Comparison of ENCODE assay signal across 29 cellular contexts in genomic region chr17:60095830-60096229, GRCh38. TPM values are rescaled to one million over a fixed set of nuclear protein-coding genes. Genes with fewer than 3 reads are reported as not detected.
A peak's percentile ranks its signal among the peaks of the same experiment; 100 is the strongest.
DNase-seq lines count a peak whose midpoint lies in the region; ATAC-seq lines count a peak whose summit lies in the region.
"Had no signal": no experiment of that assay in that cellular context is flagged by ENCODE, and none has a peak within 500 bp of the region (broad histone marks: within the 10 kb centered on the region; RNA-seq: fewer than 3 reads in every experiment).

No MANE protein-coding gene starts in this region.

- H3K4me1 Mint-ChIP-seq in IgD-negative memory B cell (peaks cover 35 to 41% (median 37%) of the 10 kb centered on the region in 3 donors), T-helper 17 cell (peaks cover 2% of the 10 kb centered on the region)
- H3K4me1 Mint-ChIP-seq: CD8-positive, alpha-beta memory T cell had no signal

- no peak overlapping the region for H3K27ac ChIP-seq in aorta (ENCODE audit: low read depth in 1 of 2, low read length in 2 of 2)
- H3K27ac ChIP-seq: SK-N-MC had no signal

- peaks cover 2 to 6% (median 4%) of the 10 kb centered on the region in 3 donors for H3K9me3 Mint-ChIP-seq in IgD-negative memory B cell

- no peak overlapping the region for H3K4me3 ChIP-seq in aorta (ENCODE audit: low read length in 2 of 2)
- H3K4me3 ChIP-seq: Peyer's patch, SK-N-MC had no signal

- H3K27ac Mint-ChIP-seq in IgD-negative memory B cell: peak overlapping the region in 2 of 3 donors; percentile 13 to 59
- H3K27ac Mint-ChIP-seq in T-helper 17 cell: no peak overlapping the region
- H3K27ac Mint-ChIP-seq: CD8-positive, alpha-beta memory T cell had no signal

- peaks cover 5% of the 10 kb centered on the region for H3K27me3 Mint-ChIP-seq in IgD-negative memory B cell
- peaks cover 10% of the 10 kb centered on the region for H3K27me3 Mint-ChIP-seq in T-helper 17 cell

- intact Hi-C loops in left ventricle myocardium superior (cut with micrococcal nuclease): no loop called here
- intact Hi-C loops in cardiac septum (cut with DNase I): no loop called here
- intact Hi-C loops in aorta (cut with DNase I): no loop called here

- DNase-seq in left ventricle myocardium superior (peak; percentile 32), cardiac septum (ENCODE audit: low spot score) (no peak), islet precursor cell (peak; percentile 27), T-helper 17 cell (no peak), NCI-H446 (lab: John Stamatoyannopoulos, UW) (no peak), aorta (no peak)
- DNase-seq: BE2C; CD8-positive, alpha-beta memory T cell; DMS 273 treated with DMSO at 0.1 percent for 48 hours; DMS79; EL; GDM1; KBM-7; MV-4-11; NCI-H1105; NCI-H1436 treated with DMSO at 0.1 percent for 48 hours; NCI-H187 treated with DMSO at 0.1 percent for 48 hours; NCI-H446 treated with DMSO at 0.1 percent for 48 hours; NCI-H526 treated with DMSO at 0.1 percent for 48 hours; OCI-M1; Peyer's patch; SIG-M5 had no signal

- H3K36me3 ChIP-seq in aorta (ENCODE audit: control insufficient read depth in 1 of 2, insufficient read depth in 2 of 2, low read length in 1 of 2): no peaks in the 10 kb centered on the region
- H3K36me3 ChIP-seq: BE2C, Peyer's patch had no signal

- no peaks in the 10 kb centered on the region for H3K27me3 ChIP-seq in aorta (ENCODE audit: control insufficient read depth in 1 of 2, insufficient read depth in 2 of 2, low read length in 1 of 2)
- H3K27me3 ChIP-seq: BE2C, Peyer's patch had no signal

- H3K9me3 ChIP-seq in T-helper 17 cell (ENCODE audit: control insufficient read depth, low read length, poor library complexity, severe bottlenecking): peaks cover 3% of the 10 kb centered on the region
- no peaks in the 10 kb centered on the region for H3K9me3 ChIP-seq in aorta (ENCODE audit: control insufficient read depth, low read length)
- H3K9me3 ChIP-seq: Peyer's patch had no signal

- H3K36me3 Mint-ChIP-seq in IgD-negative memory B cell (peaks cover 5% of the 10 kb centered on the region), T-helper 17 cell (ENCODE audit: low read depth) (no peaks in the 10 kb centered on the region)

- 59 to 66% methylated on average over 4 of the region's 4 CpGs for WGBS in aorta, 2 donors

- no peaks in the 10 kb centered on the region for H3K4me1 ChIP-seq in aorta (ENCODE audit: control insufficient read depth in 1 of 2, insufficient read depth in 2 of 2, low read length in 2 of 2)
- H3K4me1 ChIP-seq: BE2C had no signal

- peak overlapping the region in 1 of 4 donors; percentile 65 for H3K4me3 Mint-ChIP-seq in IgD-negative memory B cell
- H3K4me3 Mint-ChIP-seq in T-helper 17 cell: no peak overlapping the region
- H3K4me3 Mint-ChIP-seq: CD14-positive monocyte; CD8-positive, alpha-beta memory T cell had no signal

- ATAC-seq in left ventricle myocardium superior (peak; percentile 50), T-helper 17 cell (no peak), aorta (ENCODE audit: low FRiP score) (no peak)
- ATAC-seq: HCT116 had no signal

RNA-seq across cellular contexts. Expression of gene HEATR6, which starts 17.1 kb away (rescaled TPM):
- total RNA-seq in left ventricle myocardium superior: 12.2 TPM
- total RNA-seq in cardiac septum: 11.4 TPM
- polyA plus RNA-seq in IgD-negative memory B cell: 15.1 TPM
- 10 to 100 TPM; 13.7 to 18.5 TPM for total RNA-seq in T-helper 17 cell
- total RNA-seq in aorta: 10 to 100 TPM; 14.0 to 16.4 TPM
- 1 to 10 TPM; 2.5 to 6.4 TPM for polyA plus RNA-seq in aorta

RNA-seq across cellular contexts. Expression of gene CA4, which starts 53.9 kb away (rescaled TPM):
- total RNA-seq in left ventricle myocardium superior (17.0 TPM), cardiac septum (3.7 TPM), T-helper 17 cell (not detected), aorta (1 to 10 TPM; 1.6 to 6.5 TPM)
- polyA plus RNA-seq in IgD-negative memory B cell (not detected), aorta (10 to 100 TPM in 1 of 2 donors, under 1 TPM in 1; 0.31 to 10.5 TPM)
- total RNA-seq: CD8-positive, alpha-beta memory T cell; H4; LHCN-M2; MCF 10A had no signal
- polyA plus RNA-seq: CD14-positive monocyte; CD8-positive, alpha-beta memory T cell had no signal

Comparison
In these comparisons a context has a peak if more than half of its experiments do, and no peak if none do; other contexts are left out.
1. DNase-seq: peak in left ventricle myocardium superior (single experiment) and islet precursor cell (single experiment); none in cardiac septum (single experiment), T-helper 17 cell (0 of 3), NCI-H446 (0 of 2) and aorta (0 of 2).